Comparison of ENCODE assay signal across 16 cellular contexts in the genomic region with DNA sequence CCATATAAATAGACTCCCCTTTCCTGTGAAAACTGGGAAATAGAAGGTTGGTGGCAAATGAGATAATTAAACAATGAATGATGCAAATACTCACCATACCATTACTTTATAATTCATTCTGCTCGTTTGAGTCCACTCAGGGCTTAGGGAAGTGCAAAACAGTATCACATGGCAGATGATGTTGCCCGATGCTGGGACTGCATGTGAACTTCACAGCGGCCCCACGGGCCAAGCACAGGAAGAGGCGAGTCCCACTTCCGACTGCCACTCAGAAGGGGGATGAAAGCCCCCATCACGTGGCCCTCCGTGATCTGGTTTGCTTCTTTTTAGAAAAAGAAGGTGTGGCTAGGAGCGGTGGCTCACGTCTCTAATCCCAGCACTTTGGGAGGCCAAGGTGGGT.
DNase-seq lines count a peak whose midpoint lies in the region; ATAC-seq and TF ChIP-seq lines count a peak whose summit lies in the region.
"Had no signal": no experiment of that assay in that cellular context is flagged by ENCODE, and none has a peak within 500 bp of the region (broad histone marks: within the 10 kb centered on the region; RNA-seq: fewer than 3 reads in every experiment).

No MANE protein-coding gene starts in this region.

- POLR2A ChIA-PET in activated CD4-positive, alpha-beta T cell treated with anti-CD3 and anti-CD28 coated beads for 36 hours (lab: Charles Lee), result no interaction called here

- H3K4me1 Mint-ChIP-seq in activated CD4-positive, alpha-beta T cell treated with anti-CD3 and anti-CD28 coated beads for 36 hours, result peaks cover 23% of the 10 kb centered on the region

- no peak overlapping the region for H3K4me3 ChIP-seq in body of pancreas

- intact Hi-C loops in activated CD4-positive, alpha-beta T cell treated with anti-CD3 and anti-CD28 coated beads for 36 hours (cut with DNase I, micrococcal nuclease), result no loop called here
- intact Hi-C loops in body of pancreas (cut with DNase I), result no loop called here

- CTCF ChIA-PET in activated CD4-positive, alpha-beta T cell treated with anti-CD3 and anti-CD28 coated beads for 36 hours (lab: Charles Lee), result interaction anchor here (0.6 kb wide), 1 partner anchor 1425 kb away, joined by 3 read pairs; no protein-coding TSS in a partner anchor

- peak overlapping the region; percentile 21 for H3K4me3 Mint-ChIP-seq in activated CD4-positive, alpha-beta T cell treated with anti-CD3 and anti-CD28 coated beads for 36 hours

- no peaks in the 10 kb centered on the region for H3K27me3 ChIP-seq in body of pancreas

- H3K4me1 ChIP-seq in body of pancreas, result no peaks in the 10 kb centered on the region

- no peak for TF ChIP-seq CTCF in body of pancreas (IDR thresholded peaks at IDR 0.05)

- no peak for TF ChIP-seq POLR2A in body of pancreas (IDR thresholded peaks at IDR 0.05)

- H3K27me3 Mint-ChIP-seq in activated CD4-positive, alpha-beta T cell treated with anti-CD3 and anti-CD28 coated beads for 36 hours, result no peaks in the 10 kb centered on the region

- no peaks in the 10 kb centered on the region for H3K36me3 Mint-ChIP-seq in activated CD4-positive, alpha-beta T cell treated with anti-CD3 and anti-CD28 coated beads for 36 hours (ENCODE audit: low read depth)

- no peaks in the 10 kb centered on the region for H3K9me3 Mint-ChIP-seq in activated CD4-positive, alpha-beta T cell treated with anti-CD3 and anti-CD28 coated beads for 36 hours (ENCODE audit: low read depth)

- no peak overlapping the region for H3K27ac Mint-ChIP-seq in activated CD4-positive, alpha-beta T cell treated with anti-CD3 and anti-CD28 coated beads for 36 hours

- DNase-seq in activated CD4-positive, alpha-beta T cell treated with anti-CD3 and anti-CD28 coated beads for 36 hours, result peak; percentile 18
- DNase-seq in activated CD4-positive, alpha-beta T cell treated with anti-CD3 and anti-CD28 coated beads for 48 hours, result no peak
- DNase-seq in Ammon's horn (ENCODE audit: low spot score) (peak; percentile 42), UCSD-AML1 (lab: John Stamatoyannopoulos, UW; ENCODE audit: unreplicated experiment) (peak; percentile 60), globus pallidus (ENCODE audit: low spot score) (peak; percentile 11), DMS79 (lab: John Stamatoyannopoulos, UW) (no peak), body of pancreas (no peak), D341Med (ENCODE audit: low spot score) (no peak)
- DNase-seq: 8988T, COR-L47, NCI-H1092, NCI-H187, NCI-H748 treated with DMSO at 0.1 percent for 48 hours had no signal

- no peaks in the 10 kb centered on the region for H3K9me3 ChIP-seq in body of pancreas

- peaks cover 0 to 34% of the 10 kb centered on the region in 2 donors for H3K36me3 ChIP-seq in body of pancreas (replicated peaks in 1 of 2; ENCODE audit: insufficient read depth in 1 of 2, low read depth in 2 of 2)

- H3K27ac ChIP-seq in body of pancreas, result no peak overlapping the region
- H3K27ac ChIP-seq: C4-2B, KMS-11 had no signal

- 73 to 78% methylated on average over 10 of the region's 10 CpGs for WGBS in body of pancreas, 2 donors

- peak; percentile 34 for ATAC-seq in activated CD4-positive, alpha-beta T cell treated with anti-CD3 and anti-CD28 coated beads for 36 hours
- ATAC-seq in body of pancreas, result no peak
- ATAC-seq: HepG2 had no signal

Comparison
In these comparisons a context has a peak if more than half of its experiments do, and no peak if none do; other contexts are left out.
1. DNase-seq: peak in activated CD4-positive, alpha-beta T cell treated with anti-CD3 and anti-CD28 coated beads for 36 hours (single experiment), Ammon's horn (single experiment), UCSD-AML1 (single experiment) and globus pallidus (single experiment); none in activated CD4-positive, alpha-beta T cell treated with anti-CD3 and anti-CD28 coated beads for 48 hours (single experiment), DMS79 (single experiment), body of pancreas (0 of 4) and D341Med (single experiment).